Comparison of ENCODE assay signal across 19 cellular contexts in the genomic region with DNA sequence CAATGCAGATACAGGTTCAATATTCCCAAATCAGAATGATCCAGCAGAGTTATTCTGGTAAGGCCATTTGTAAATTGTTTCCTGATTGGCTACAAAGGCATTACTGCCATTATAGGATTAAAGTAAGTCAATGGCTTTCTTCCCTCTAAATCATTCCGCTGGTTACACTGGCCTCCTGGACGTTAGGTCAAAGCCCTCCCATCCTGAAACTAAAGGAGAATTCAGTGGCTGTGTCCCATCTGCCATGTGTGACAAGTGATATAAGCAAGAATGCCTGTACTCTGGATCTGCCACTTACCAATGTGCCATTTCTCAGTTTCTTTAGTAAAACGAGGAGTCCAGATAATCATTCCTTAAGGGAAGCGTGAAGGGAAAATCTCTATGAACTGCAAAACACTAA.
DNase-seq lines count a peak whose midpoint lies in the region; ATAC-seq and TF ChIP-seq lines count a peak whose summit lies in the region.
"Had no signal": no experiment of that assay in that cellular context is flagged by ENCODE, and none has a peak within 500 bp of the region (broad histone marks: within the 10 kb centered on the region; RNA-seq: fewer than 3 reads in every experiment).

No MANE protein-coding gene starts in this region.

- no peak for ATAC-seq in GM18498 (IDR thresholded peaks at IDR 0.05; ENCODE audit: unreplicated experiment)
- ATAC-seq: A549; CD8-positive, alpha-beta T cell had no signal

- H3K36me3 ChIP-seq in WERI-Rb-1 (no peaks in the 10 kb centered on the region), neural progenitor cell (no peaks in the 10 kb centered on the region), Peyer's patch (no peaks in the 10 kb centered on the region)

- H3K36me3 Mint-ChIP-seq in neural progenitor cell, result no peaks in the 10 kb centered on the region

- H3F3A ChIP-seq in neural progenitor cell (ENCODE audit: low read depth), result no peaks in the 10 kb centered on the region

- H3K9me3 ChIP-seq in WERI-Rb-1 (ENCODE audit: severe bottlenecking) (peaks cover 3% of the 10 kb centered on the region), neural progenitor cell (ENCODE audit: low read depth) (no peaks in the 10 kb centered on the region), Peyer's patch (no peaks in the 10 kb centered on the region)

- peak; percentile 61 for DNase-seq in NCI-H82 (lab: John Stamatoyannopoulos, UW)
- peak; percentile 53 for DNase-seq in WERI-Rb-1
- DNase-seq in neural progenitor cell (ENCODE audit: low spot score), result peak; percentile 27
- DNase-seq in Peyer's patch, result no peak
- DNase-seq in EL, result no peak
- DNase-seq: AML-193; Caco-2; Calu3; CD4-positive, alpha-beta T cell; CD8-positive, alpha-beta T cell; DMS79; DND-41; GF-D8 had no signal

- H3K4me1 ChIP-seq in neural progenitor cell (peaks cover 15% of the 10 kb centered on the region), Peyer's patch (no peaks in the 10 kb centered on the region)
- H3K4me1 ChIP-seq: A549, Caco-2 had no signal

- no peaks in the 10 kb centered on the region for H4K20me1 ChIP-seq in neural progenitor cell (ENCODE audit: low read depth)
- H4K20me1 ChIP-seq: BLaER1 treated with 17β-estradiol and CSF1 and Interleukin-3, amounts not matched to agents 10 nM and 100 nM had no signal

- H3K4me1 Mint-ChIP-seq in neural progenitor cell, result peaks cover 11% of the 10 kb centered on the region

- no peak overlapping the region for H3K4me3 Mint-ChIP-seq in neural progenitor cell
- H3K4me3 Mint-ChIP-seq: B cell; CD4-positive, alpha-beta T cell; CD8-positive, alpha-beta T cell had no signal

- peaks cover 20% of the 10 kb centered on the region for H3K9me3 Mint-ChIP-seq in neural progenitor cell

- H3K27ac ChIP-seq in WERI-Rb-1, result no peak overlapping the region
- H3K27ac ChIP-seq in neural progenitor cell, result no peak overlapping the region
- H3K27ac ChIP-seq in Peyer's patch, result no peak overlapping the region
- H3K27ac ChIP-seq: 22Rv1; A549; BLaER1 treated with 17β-estradiol and CSF1 and Interleukin-3, amounts not matched to agents 10 nM and 100 nM; C4-2B had no signal

- H3K27me3 ChIP-seq in WERI-Rb-1 (ENCODE audit: insufficient read depth, low read depth, severe bottlenecking), result no peaks in the 10 kb centered on the region
- no peaks in the 10 kb centered on the region for H3K27me3 ChIP-seq in neural progenitor cell
- H3K27me3 ChIP-seq in Peyer's patch, result no peaks in the 10 kb centered on the region
- H3K27me3 ChIP-seq: BLaER1 treated with 17β-estradiol and CSF1 and Interleukin-3, amounts not matched to agents 10 nM and 100 nM had no signal

- no peak for TF ChIP-seq POLR2A in Peyer's patch (IDR thresholded peaks at IDR 0.05)

- H3K4me3 ChIP-seq in WERI-Rb-1 (ENCODE audit: low read depth, low read length), result no peak overlapping the region
- H3K4me3 ChIP-seq in neural progenitor cell, result no peak overlapping the region
- no peak overlapping the region for H3K4me3 ChIP-seq in Peyer's patch
- H3K4me3 ChIP-seq: A549; BLaER1 treated with 17β-estradiol and CSF1 and Interleukin-3, amounts not matched to agents 10 nM and 100 nM had no signal

- H3K27me3 Mint-ChIP-seq in neural progenitor cell (ENCODE audit: insufficient read depth, low read depth), result no peaks in the 10 kb centered on the region
- H3K27me3 Mint-ChIP-seq: B cell; CD4-positive, alpha-beta T cell had no signal

- H3K9ac ChIP-seq in neural progenitor cell, result no peak overlapping the region
- H3K9ac ChIP-seq: BLaER1 treated with 17β-estradiol and CSF1 and Interleukin-3, amounts not matched to agents 10 nM and 100 nM had no signal

- no peak overlapping the region for H2AFZ ChIP-seq in neural progenitor cell (replicated peaks)

- no peak overlapping the region for H3K27ac Mint-ChIP-seq in neural progenitor cell
- H3K27ac Mint-ChIP-seq: B cell; CD4-positive, alpha-beta T cell; CD8-positive, alpha-beta T cell had no signal

- H3K79me2 ChIP-seq in neural progenitor cell (ENCODE audit: low read depth), result no peaks in the 10 kb centered on the region

- TF ChIP-seq CTCF in WERI-Rb-1 (IDR thresholded peaks at IDR 0.05; ENCODE audit: low read depth, low read length) (no peak), neural progenitor cell (IDR thresholded peaks at IDR 0.05) (no peak), Peyer's patch (IDR thresholded peaks at IDR 0.05) (no peak)

- no peak overlapping the region for H3K4me2 ChIP-seq in neural progenitor cell
- H3K4me2 ChIP-seq: A549; BLaER1 treated with 17β-estradiol and CSF1 and Interleukin-3, amounts not matched to agents 10 nM and 100 nM had no signal

Comparison
In these comparisons a context has a peak if more than half of its experiments do, and no peak if none do; other contexts are left out.
1. DNase-seq: peak in NCI-H82 (single experiment), WERI-Rb-1 (single experiment) and neural progenitor cell (single experiment); none in Peyer's patch (0 of 3) and EL (single experiment).